ENCODE assay signal across 14 cellular contexts in genomic region chr10:112510384-112510783, GRCh38.
"Had no signal": no experiment of that assay in that cellular context is flagged by ENCODE, and none has a peak within 500 bp of the region (broad histone marks: within the 10 kb centered on the region; RNA-seq: fewer than 3 reads in every experiment).

No MANE protein-coding gene starts in this region.

- H3K4me3 Mint-ChIP-seq: mesothelial cell of epicardium, neural progenitor cell had no signal

- H3K27me3 ChIP-seq: body of pancreas, neural progenitor cell, pancreas, transverse colon had no signal

- H3K4me1 Mint-ChIP-seq: neural progenitor cell had no signal

- H3K4me2 ChIP-seq: neural progenitor cell had no signal

- ATAC-seq: body of pancreas, left cardiac atrium, lower lobe of right lung, pancreas had no signal

- H3K4me1 ChIP-seq: lower lobe of right lung had no signal

- DNase-seq: amniotic stem cell; body of pancreas; central memory CD4-positive, alpha-beta T cell; effector CD4-positive, alpha-beta T cell; foreskin melanocyte; head of caudate nucleus; left cardiac atrium; lower lobe of right lung; pancreas; T-helper 9 cell; transverse colon had no signal

- H3K36me3 ChIP-seq: lower lobe of right lung, neural progenitor cell, pancreas, transverse colon had no signal

- H2AFZ ChIP-seq: neural progenitor cell had no signal

- H3K27ac ChIP-seq: body of pancreas, coronary artery, lower lobe of right lung, neural progenitor cell, pancreas, transverse colon had no signal

- H3K27ac Mint-ChIP-seq: mesothelial cell of epicardium, neural progenitor cell had no signal

- H3K9me3 ChIP-seq: body of pancreas, lower lobe of right lung, pancreas, transverse colon had no signal

- H3K9ac ChIP-seq: neural progenitor cell had no signal

- H3K4me3 ChIP-seq: body of pancreas, coronary artery, lower lobe of right lung, neural progenitor cell, pancreas, transverse colon had no signal
